22 cellular contexts compared by ENCODE assay signal in the genomic region with DNA sequence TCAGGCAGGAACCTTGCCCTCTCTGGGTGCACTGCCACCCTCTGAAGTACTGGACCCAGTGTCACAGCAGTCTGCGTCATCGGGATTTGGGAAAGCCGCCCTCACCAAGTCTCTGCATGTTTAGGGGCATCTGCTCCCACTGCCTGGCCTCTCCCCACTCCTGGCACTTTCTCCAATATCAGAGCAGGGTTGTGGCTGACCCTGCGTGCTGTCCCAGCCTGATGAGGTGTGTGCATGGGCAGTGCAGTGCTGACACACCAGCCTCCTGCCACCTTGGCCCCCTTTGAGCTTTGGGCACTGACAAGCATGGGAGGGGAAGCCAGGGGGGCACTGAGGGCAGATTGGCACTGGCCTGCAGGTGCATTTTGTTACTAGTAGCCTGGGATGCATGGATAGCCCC.
DNase-seq lines count a peak whose midpoint lies in the region; FAIRE-seq and TF ChIP-seq lines count a peak whose summit lies in the region.
"Had no signal": no experiment of that assay in that cellular context is flagged by ENCODE, and none has a peak within 500 bp of the region (broad histone marks: within the 10 kb centered on the region; RNA-seq: fewer than 3 reads in every experiment).

No MANE protein-coding gene starts in this region.

- TF ChIP-seq POLR2A in spleen (IDR thresholded peaks at IDR 0.05) = no peak
- TF ChIP-seq POLR2A in GM12891 (IDR thresholded peaks at IDR 0.05; ENCODE audit: low read depth, low read length) = no peak

- H2AK5ac ChIP-seq in mesendoderm (ENCODE audit: low read length) = no peak overlapping the region

- no peak overlapping the region for H3K4me2 ChIP-seq in mesendoderm (ENCODE audit: low read length)
- H3K4me2 ChIP-seq: A549; BLaER1 treated with 17β-estradiol and CSF1 and Interleukin-3, amounts not matched to agents 10 nM and 100 nM had no signal

- no peak overlapping the region for H3K9ac ChIP-seq in mesendoderm (ENCODE audit: low read length)
- H3K9ac ChIP-seq: BLaER1 treated with 17β-estradiol and CSF1 and Interleukin-3, amounts not matched to agents 10 nM and 100 nM had no signal

- no peak overlapping the region for H3K27ac ChIP-seq in mesendoderm (ENCODE audit: low read depth, low read length)
- H3K27ac ChIP-seq in spleen = no peak overlapping the region
- H3K27ac ChIP-seq in WERI-Rb-1 = no peak overlapping the region
- H3K27ac ChIP-seq: 22Rv1; A549; BLaER1 treated with 17β-estradiol and CSF1 and Interleukin-3, amounts not matched to agents 10 nM and 100 nM; C4-2B had no signal

- H3K4ac ChIP-seq in mesendoderm (ENCODE audit: low read depth, low read length) = no peak overlapping the region

- H4K5ac ChIP-seq in mesendoderm (ENCODE audit: low read length) = no peak overlapping the region

- no peak overlapping the region for H3K18ac ChIP-seq in mesendoderm (ENCODE audit: low read length)

- no peak overlapping the region for H4K8ac ChIP-seq in mesendoderm (ENCODE audit: low read depth, low read length)

- H3K23ac ChIP-seq in mesendoderm (ENCODE audit: low read length) = peak overlapping the region; percentile 66

- intact Hi-C loops in spleen (cut with DNase I; ENCODE audit: low total_unique reads) = no loop called here

- no peak overlapping the region for H3K56ac ChIP-seq in mesendoderm (ENCODE audit: low read length)

- H3K9me3 ChIP-seq in spleen (peaks cover 0 to 33% (median 12%) of the 10 kb centered on the region in 8 donors), WERI-Rb-1 (ENCODE audit: severe bottlenecking) (peaks cover 22% of the 10 kb centered on the region)
- H3K9me3 ChIP-seq: A549 had no signal

- WGBS in mesendoderm (ENCODE audit: extremely low coverage, insufficient coverage, low lambda C conversion rate) = no CpG with 5 or more reads among the region's 4 CpGs
- 82 to 94% (median 89%) methylated on average over 3 to 4 of the region's 4 CpGs for WGBS in spleen, 5 donors

- H2BK5ac ChIP-seq in mesendoderm (ENCODE audit: low read length) = no peak overlapping the region

- no peak overlapping the region for H2BK15ac ChIP-seq in mesendoderm (replicated peaks; ENCODE audit: low read depth)

- H3K4me3 ChIP-seq in mesendoderm (ENCODE audit: low read length) = no peak overlapping the region
- H3K4me3 ChIP-seq in spleen = no peak overlapping the region
- no peak overlapping the region for H3K4me3 ChIP-seq in WERI-Rb-1 (ENCODE audit: low read depth, low read length)
- H3K4me3 ChIP-seq: A549; BLaER1 treated with 17β-estradiol and CSF1 and Interleukin-3, amounts not matched to agents 10 nM and 100 nM had no signal

- no peaks in the 10 kb centered on the region for H3K4me1 ChIP-seq in mesendoderm (ENCODE audit: control insufficient read depth, low read depth, low read length)
- no peaks in the 10 kb centered on the region for H3K4me1 ChIP-seq in spleen
- H3K4me1 ChIP-seq: A549, Caco-2 had no signal

- H3K36me3 ChIP-seq in mesendoderm (ENCODE audit: control insufficient read depth, insufficient read depth, low read length) (no peaks in the 10 kb centered on the region), spleen (no peaks in the 10 kb centered on the region), WERI-Rb-1 (no peaks in the 10 kb centered on the region)
- H3K36me3 ChIP-seq: BLaER1 treated with 17β-estradiol and CSF1 and Interleukin-3, amounts not matched to agents 10 nM and 100 nM had no signal

- H3K79me2 ChIP-seq in mesendoderm (ENCODE audit: control insufficient read depth, insufficient read depth, low read length) = no peaks in the 10 kb centered on the region

- no peak for TF ChIP-seq CTCF in spleen (IDR thresholded peaks at IDR 0.05 in 8 of 11, conservative IDR thresholded peaks at IDR 0.05 in 3 of 11)
- TF ChIP-seq CTCF in WERI-Rb-1 (IDR thresholded peaks at IDR 0.05; ENCODE audit: low read depth, low read length) = no peak

- no peak overlapping the region for H2BK120ac ChIP-seq in mesendoderm (ENCODE audit: low read depth, low read length)

- no peak for FAIRE-seq in GM12891 (lab: Jason Lieb, UNC)
- FAIRE-seq: A549, D721Med, G401.6, GM12892, GM18507 had no signal

- DNase-seq in activated effector memory CD4-positive, alpha-beta T cell treated with anti-CD3 and anti-CD28 coated beads, Interleukin-2, amount 50 U/mL, for 16 hours = peak; percentile 50
- no peak for DNase-seq in activated effector memory CD4-positive, alpha-beta T cell treated with Interleukin-2 at 50 U/mL for 16 hours
- no peak for DNase-seq in mesendoderm
- peak; percentile 53 for DNase-seq in spleen
- DNase-seq in GM12891 (ENCODE audit: insufficient read length, low spot score) = no peak
- no peak for DNase-seq in NCI-H2081 treated with DMSO at 0.1 percent for 48 hours (lab: John Stamatoyannopoulos, UW)
- DNase-seq in WERI-Rb-1 = no peak
- DNase-seq: AML-193; Caco-2; Calu3; CD4-positive, alpha-beta T cell; CD8-positive, alpha-beta T cell; DMS79 treated with DMSO at 0.1 percent for 48 hours; GF-D8 had no signal

- no peaks in the 10 kb centered on the region for H3K27me3 ChIP-seq in mesendoderm (ENCODE audit: insufficient read depth, low read length, poor library complexity)
- no peaks in the 10 kb centered on the region for H3K27me3 ChIP-seq in spleen (replicated peaks in 1 of 7)
- H3K27me3 ChIP-seq in WERI-Rb-1 (ENCODE audit: insufficient read depth, low read depth, severe bottlenecking) = no peaks in the 10 kb centered on the region
- H3K27me3 ChIP-seq: BLaER1 treated with 17β-estradiol and CSF1 and Interleukin-3, amounts not matched to agents 10 nM and 100 nM had no signal

- H3K79me1 ChIP-seq in mesendoderm (ENCODE audit: low read length) = no peaks in the 10 kb centered on the region

TF ChIP-seq in GM12891, 5 proteins besides CTCF, POLR2A, EP300 and RAD21:
- no peak for TF ChIP-seq SPI1 (IDR thresholded peaks at IDR 0.05; ENCODE audit: low read depth, low read length)
- TF ChIP-seq POLR2AphosphoS5 (IDR thresholded peaks at IDR 0.05; ENCODE audit: low read depth, low read length) = no peak
- TF ChIP-seq PAX5 (IDR thresholded peaks at IDR 0.05; ENCODE audit: insufficient read depth, low read length, severe bottlenecking) = no peak

Comparison
In these comparisons a context has a peak if more than half of its experiments do, and no peak if none do; other contexts are left out.
1. DNase-seq: peak in activated effector memory CD4-positive, alpha-beta T cell treated with anti-CD3 and anti-CD28 coated beads, Interleukin-2, amount 50 U/mL, for 16 hours (single experiment) and spleen (single experiment); none in activated effector memory CD4-positive, alpha-beta T cell treated with Interleukin-2 at 50 U/mL for 16 hours (single experiment), mesendoderm (single experiment), GM12891 (single experiment), NCI-H2081 treated with DMSO at 0.1 percent for 48 hours (single experiment) and WERI-Rb-1 (single experiment).